Comparison of ENCODE assay signal across 1 cellular context in the genomic region with DNA sequence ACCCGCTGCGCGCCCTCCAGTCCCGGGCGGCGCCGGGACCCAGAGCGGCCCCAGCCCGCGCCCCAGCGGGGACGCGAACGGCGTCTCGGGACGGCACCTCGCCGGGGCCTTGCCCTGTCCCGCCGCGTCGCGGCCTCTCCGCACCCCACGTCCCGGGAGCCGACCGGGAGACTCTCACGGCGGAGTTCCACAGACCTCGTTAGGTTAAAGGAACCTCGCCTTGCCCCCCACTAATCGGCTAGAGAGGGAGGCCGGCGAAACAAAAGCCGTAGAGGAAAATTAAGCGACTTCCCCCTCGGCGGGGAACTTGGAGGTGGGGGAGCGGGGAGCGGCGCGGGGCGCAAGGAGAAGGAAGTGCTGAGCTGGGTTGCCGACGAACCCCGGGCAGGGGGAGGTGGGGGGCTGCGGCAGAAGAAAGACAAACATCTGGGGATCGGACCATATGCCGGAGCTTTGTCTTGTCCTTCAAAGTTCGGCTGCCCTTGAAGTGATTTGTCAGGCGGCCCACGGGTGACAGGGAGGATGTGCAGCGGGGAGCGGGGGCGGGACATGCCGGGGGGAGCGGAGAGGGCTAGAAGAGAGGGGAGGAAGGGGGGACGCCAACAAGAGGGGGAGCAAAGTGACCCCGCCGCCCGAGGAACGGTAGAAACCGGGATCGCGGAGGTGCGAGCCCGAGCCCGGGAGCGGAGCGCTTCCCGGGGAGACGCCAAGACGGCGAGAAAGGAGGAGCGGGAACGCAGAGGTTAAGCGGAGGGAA.
TF ChIP-seq lines count a peak whose summit lies in the region.

No MANE protein-coding gene starts in this region.

TF ChIP-seq in GM23338, 12 proteins besides CTCF, POLR2A, EP300 and RAD21 (continued from another document):
- TF ChIP-seq ZNF462 (CRISPR knock-in tag; IDR thresholded peaks at IDR 0.05) (no peak), ZNF114 (CRISPR knock-in tag; IDR thresholded peaks at IDR 0.05) (no peak), JUNB (IDR thresholded peaks at IDR 0.05; ENCODE audit: unreplicated experiment) (no peak), NANOG (IDR thresholded peaks at IDR 0.05; ENCODE audit: borderline replicate concordance) (no peak)
- TF ChIP-seq, protein P1, sequence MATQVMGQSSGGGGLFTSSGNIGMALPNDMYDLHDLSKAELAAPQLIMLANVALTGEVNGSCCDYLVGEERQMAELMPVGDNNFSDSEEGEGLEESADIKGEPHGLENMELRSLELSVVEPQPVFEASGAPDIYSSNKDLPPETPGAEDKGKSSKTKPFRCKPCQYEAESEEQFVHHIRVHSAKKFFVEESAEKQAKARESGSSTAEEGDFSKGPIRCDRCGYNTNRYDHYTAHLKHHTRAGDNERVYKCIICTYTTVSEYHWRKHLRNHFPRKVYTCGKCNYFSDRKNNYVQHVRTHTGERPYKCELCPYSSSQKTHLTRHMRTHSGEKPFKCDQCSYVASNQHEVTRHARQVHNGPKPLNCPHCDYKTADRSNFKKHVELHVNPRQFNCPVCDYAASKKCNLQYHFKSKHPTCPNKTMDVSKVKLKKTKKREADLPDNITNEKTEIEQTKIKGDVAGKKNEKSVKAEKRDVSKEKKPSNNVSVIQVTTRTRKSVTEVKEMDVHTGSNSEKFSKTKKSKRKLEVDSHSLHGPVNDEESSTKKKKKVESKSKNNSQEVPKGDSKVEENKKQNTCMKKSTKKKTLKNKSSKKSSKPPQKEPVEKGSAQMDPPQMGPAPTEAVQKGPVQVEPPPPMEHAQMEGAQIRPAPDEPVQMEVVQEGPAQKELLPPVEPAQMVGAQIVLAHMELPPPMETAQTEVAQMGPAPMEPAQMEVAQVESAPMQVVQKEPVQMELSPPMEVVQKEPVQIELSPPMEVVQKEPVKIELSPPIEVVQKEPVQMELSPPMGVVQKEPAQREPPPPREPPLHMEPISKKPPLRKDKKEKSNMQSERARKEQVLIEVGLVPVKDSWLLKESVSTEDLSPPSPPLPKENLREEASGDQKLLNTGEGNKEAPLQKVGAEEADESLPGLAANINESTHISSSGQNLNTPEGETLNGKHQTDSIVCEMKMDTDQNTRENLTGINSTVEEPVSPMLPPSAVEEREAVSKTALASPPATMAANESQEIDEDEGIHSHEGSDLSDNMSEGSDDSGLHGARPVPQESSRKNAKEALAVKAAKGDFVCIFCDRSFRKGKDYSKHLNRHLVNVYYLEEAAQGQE (IDR thresholded peaks at IDR 0.05; ENCODE audit: unreplicated experiment): no peak
